26 cellular contexts compared by ENCODE assay signal in the genomic region with DNA sequence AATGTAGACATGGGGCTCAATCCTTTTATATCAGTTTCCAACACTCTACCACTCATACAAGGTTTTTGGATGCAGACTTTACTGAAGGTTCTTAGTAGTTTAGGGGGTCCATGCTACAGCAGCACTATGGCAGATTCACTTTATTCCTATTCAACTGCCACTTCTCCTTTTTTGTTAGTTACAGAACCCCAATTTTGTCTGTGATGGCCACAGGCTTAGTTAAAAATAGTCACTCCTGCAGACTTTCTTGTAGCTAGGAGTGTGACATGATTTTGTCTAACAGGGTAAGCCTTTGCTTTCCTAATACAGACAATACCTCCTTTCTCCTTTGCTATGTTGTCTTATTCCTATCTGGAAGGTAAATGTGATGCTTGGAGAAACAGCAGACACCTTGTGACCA.
"Had no signal": no experiment of that assay in that cellular context is flagged by ENCODE, and none has a peak within 500 bp of the region (broad histone marks: within the 10 kb centered on the region; RNA-seq: fewer than 3 reads in every experiment).

No MANE protein-coding gene starts in this region.

- H3K4me1 ChIP-seq: SJSA1 had no signal

- H3K4me3 ChIP-seq: SJSA1, SK-N-MC had no signal

- FAIRE-seq: HepG2, RCC 7860 had no signal

- ATAC-seq: HepG2, T-cell had no signal

- H3K9me3 ChIP-seq: SJSA1 had no signal

- H3K27ac ChIP-seq: SJSA1, SK-N-MC had no signal

- DNase-seq: IMR-90, Kasumi-1, KG1, MM.1S, NCI-H1048, NCI-H1105, NCI-H1417, NCI-H1436 treated with DMSO at 0.1 percent for 48 hours, NCI-H1694, NCI-H187 treated with DMSO at 0.1 percent for 48 hours, NCI-H2029 treated with DMSO at 0.1 percent for 48 hours, NCI-H2171 treated with DMSO at 0.1 percent for 48 hours, NCI-H345, NCI-H446 treated with DMSO at 0.1 percent for 48 hours, NCI-H510A treated with DMSO at 0.1 percent for 48 hours, NCI-H526, NCI-H748 treated with DMSO at 0.1 percent for 48 hours, Right ventricle myocardium superior, RPMI8226, SIG-M5, SW 1271, T-cell had no signal

- H3K27me3 ChIP-seq: SJSA1 had no signal

- H3K36me3 ChIP-seq: SJSA1 had no signal
